In the genomic region with DNA sequence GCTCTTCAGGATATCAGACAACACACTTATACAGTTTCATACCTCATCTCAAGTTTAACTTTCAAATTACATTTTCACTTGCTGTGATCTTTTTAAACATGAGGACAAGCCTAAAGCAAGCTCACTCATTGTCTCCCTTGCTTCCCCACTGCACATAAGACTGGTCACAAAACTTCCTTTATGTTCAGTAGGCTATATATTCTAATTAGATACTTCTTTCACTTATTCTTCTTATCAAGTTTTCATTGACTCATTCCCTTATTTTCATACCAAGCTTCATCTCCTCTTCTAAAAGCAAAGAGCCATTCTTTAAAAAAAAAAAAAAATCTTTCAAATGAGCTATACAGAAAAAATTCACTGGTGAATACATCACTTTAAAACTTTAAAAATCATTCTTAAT, we compare ENCODE assay signal across 29 cellular contexts.
"Had no signal": no experiment of that assay in that cellular context is flagged by ENCODE, and none has a peak within 500 bp of the region (broad histone marks: within the 10 kb centered on the region; RNA-seq: fewer than 3 reads in every experiment).

No MANE protein-coding gene starts in this region.

- H3K9ac ChIP-seq: neural progenitor cell, parathyroid adenoma had no signal

- H3K27ac ChIP-seq: neural progenitor cell, ovary, parathyroid adenoma, psoas muscle, right atrium auricular region, right lobe of liver, sigmoid colon, spleen, suprapubic skin, testis, tibial artery, transverse colon, upper lobe of right lung, uterus had no signal

- H3K36me3 ChIP-seq: neural progenitor cell, ovary, uterus had no signal

- H3K4me3 ChIP-seq: neural progenitor cell, ovary, psoas muscle, right atrium auricular region, right lobe of liver, sigmoid colon, smooth muscle cell, spleen, suprapubic skin, testis, tibial artery, transverse colon, upper lobe of right lung, uterus had no signal

- H3K9me3 ChIP-seq: ovary, psoas muscle, right atrium auricular region, right lobe of liver, sigmoid colon, suprapubic skin, testis, tibial artery, transverse colon, upper lobe of right lung, uterus had no signal

- H3K4me1 ChIP-seq: neural progenitor cell, parathyroid adenoma, spleen, suprapubic skin, testis, tibial artery, upper lobe of right lung, uterus had no signal

- ATAC-seq: naive thymus-derived CD4-positive, alpha-beta T cell; natural killer cell; psoas muscle; stimulated activated memory B cell treated with anti-CD40 and anti-IgM and Interleukin-4, amounts not matched to agents 10 μg/mL and 1 μg/mL and 100 μg/mL, for 72 hours; stimulated activated naive CD8-positive, alpha-beta T cell treated with anti-CD3 and anti-CD28 coated beads, Interleukin-15, amount 100 ng/mL, for 72 hours; stimulated activated naive CD8-positive, alpha-beta T cell treated with anti-CD3 and anti-CD28 coated beads, Interleukin-15, Interleukin-2, amounts not matched to agents 100 U/mL and 50 U/mL, for 24 hours; upper lobe of right lung had no signal

- H3K27me3 ChIP-seq: neural progenitor cell, ovary, right atrium auricular region, right lobe of liver, sigmoid colon, spleen, suprapubic skin, testis, tibial artery, transverse colon, upper lobe of right lung, uterus had no signal

- DNase-seq: naive thymus-derived CD4-positive, alpha-beta T cell; natural killer cell; occipital lobe; ovary; posterior cingulate gyrus; psoas muscle; right lobe of liver; sigmoid colon; spleen; stimulated activated CD4-positive, alpha-beta T cell treated with anti-CD3 and anti-CD28 coated beads, Interleukin-12 subunit alpha, Interleukin-12 subunit beta, amount 100 ng/mL, for 4 hours; stimulated activated CD4-positive, alpha-beta T cell treated with anti-CD3 and anti-CD28 coated beads, Interleukin-1b, Interleukin-23, amount 100 ng/mL, for 48 hours; stimulated activated CD4-positive, alpha-beta T cell treated with anti-CD3 and anti-CD28 coated beads, Interleukin-4, amount 100 ng/mL, for 1 hour; stimulated activated CD4-positive, alpha-beta T cell treated with anti-CD3 and anti-CD28 coated beads, Interleukin-4, amount 100 ng/mL, for 4 hours; stimulated activated CD8-positive, alpha-beta memory T cell treated with anti-CD3 and anti-CD28 coated beads, Interleukin-4, amount 100 ng/mL, for 48 hours; stimulated activated naive CD4-positive, alpha-beta T cell; stimulated activated naive CD8-positive, alpha-beta T cell treated with anti-CD3 and anti-CD28 coated beads, Interleukin-15, amount 100 ng/mL, for 72 hours; stimulated activated naive CD8-positive, alpha-beta T cell treated with anti-CD3 and anti-CD28 coated beads, Interleukin-15, Interleukin-2, amounts not matched to agents 100 U/mL and 50 U/mL, for 24 hours; substantia nigra; testis; tibial artery; transverse colon; upper lobe of right lung; uterus had no signal

- H3K4me2 ChIP-seq: neural progenitor cell, smooth muscle cell had no signal
